In genomic region chr17:16989230-16989952, GRCh38 we compare ENCODE assay signal across 1 cellular context.
TF ChIP-seq lines count a peak whose summit lies in the region.

No MANE protein-coding gene starts in this region.

TF ChIP-seq in GM12878, 131 proteins besides CTCF, POLR2A, EP300 and RAD21 (continued from another document and continues in another):
- TF ChIP-seq ETV6 (conservative IDR thresholded peaks at IDR 0.05 in 1 of 2, IDR thresholded peaks at IDR 0.05 in 1 of 2; ENCODE audit: borderline replicate concordance in 1 of 2, low read depth in 1 of 2), result peak in 1 of 2 experiments; percentile 42; a peak in 2 of 4 replicates
- TF ChIP-seq ZNF622 (IDR thresholded peaks at IDR 0.05), result no peak
- no peak for TF ChIP-seq EZH2 (IDR thresholded peaks at IDR 0.05; ENCODE audit: borderline replicate concordance, control insufficient read depth, low read depth, low read length)
- TF ChIP-seq ZZZ3 (IDR thresholded peaks at IDR 0.05; ENCODE audit: control insufficient read depth, insufficient read length, low read depth), result no peak
- peak; percentile 86 for TF ChIP-seq RUNX3 (IDR thresholded peaks at IDR 0.05; ENCODE audit: low read length)
- TF ChIP-seq KLF5 (IDR thresholded peaks at IDR 0.05; ENCODE audit: partially characterized antibody), result no peak
- no peak for TF ChIP-seq LARP7 (IDR thresholded peaks at IDR 0.05)
- no peak for TF ChIP-seq BCL11A (IDR thresholded peaks at IDR 0.05; ENCODE audit: low read depth, low read length)
- TF ChIP-seq FOXM1 (IDR thresholded peaks at IDR 0.05; ENCODE audit: low read depth, low read length), result peak; percentile 22; the same call in 1 of the 2 replicates
- TF ChIP-seq, protein P1, sequence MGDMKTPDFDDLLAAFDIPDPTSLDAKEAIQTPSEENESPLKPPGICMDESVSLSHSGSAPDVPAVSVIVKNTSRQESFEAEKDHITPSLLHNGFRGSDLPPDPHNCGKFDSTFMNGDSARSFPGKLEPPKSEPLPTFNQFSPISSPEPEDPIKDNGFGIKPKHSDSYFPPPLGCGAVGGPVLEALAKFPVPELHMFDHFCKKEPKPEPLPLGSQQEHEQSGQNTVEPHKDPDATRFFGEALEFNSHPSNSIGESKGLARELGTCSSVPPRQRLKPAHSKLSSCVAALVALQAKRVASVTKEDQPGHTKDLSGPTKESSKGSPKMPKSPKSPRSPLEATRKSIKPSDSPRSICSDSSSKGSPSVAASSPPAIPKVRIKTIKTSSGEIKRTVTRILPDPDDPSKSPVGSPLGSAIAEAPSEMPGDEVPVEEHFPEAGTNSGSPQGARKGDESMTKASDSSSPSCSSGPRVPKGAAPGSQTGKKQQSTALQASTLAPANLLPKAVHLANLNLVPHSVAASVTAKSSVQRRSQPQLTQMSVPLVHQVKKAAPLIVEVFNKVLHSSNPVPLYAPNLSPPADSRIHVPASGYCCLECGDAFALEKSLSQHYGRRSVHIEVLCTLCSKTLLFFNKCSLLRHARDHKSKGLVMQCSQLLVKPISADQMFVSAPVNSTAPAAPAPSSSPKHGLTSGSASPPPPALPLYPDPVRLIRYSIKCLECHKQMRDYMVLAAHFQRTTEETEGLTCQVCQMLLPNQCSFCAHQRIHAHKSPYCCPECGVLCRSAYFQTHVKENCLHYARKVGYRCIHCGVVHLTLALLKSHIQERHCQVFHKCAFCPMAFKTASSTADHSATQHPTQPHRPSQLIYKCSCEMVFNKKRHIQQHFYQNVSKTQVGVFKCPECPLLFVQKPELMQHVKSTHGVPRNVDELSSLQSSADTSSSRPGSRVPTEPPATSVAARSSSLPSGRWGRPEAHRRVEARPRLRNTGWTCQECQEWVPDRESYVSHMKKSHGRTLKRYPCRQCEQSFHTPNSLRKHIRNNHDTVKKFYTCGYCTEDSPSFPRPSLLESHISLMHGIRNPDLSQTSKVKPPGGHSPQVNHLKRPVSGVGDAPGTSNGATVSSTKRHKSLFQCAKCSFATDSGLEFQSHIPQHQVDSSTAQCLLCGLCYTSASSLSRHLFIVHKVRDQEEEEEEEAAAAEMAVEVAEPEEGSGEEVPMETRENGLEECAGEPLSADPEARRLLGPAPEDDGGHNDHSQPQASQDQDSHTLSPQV (IDR thresholded peaks at IDR 0.05), result peak; percentile 23; the same call in 1 of the 2 replicates
- no peak for TF ChIP-seq MEF2B (IDR thresholded peaks at IDR 0.05; ENCODE audit: partially characterized antibody, poor library complexity, severe bottlenecking)
- TF ChIP-seq PAX5 (IDR thresholded peaks at IDR 0.05; ENCODE audit: borderline replicate concordance, low read depth, low read length), result 0 out of 2 replicates have a peak, but pooled peaks have one; percentile 7
- no peak for TF ChIP-seq HSF1 (IDR thresholded peaks at IDR 0.05; ENCODE audit: low read depth, low read length)
- no peak for TF ChIP-seq TAF1 (IDR thresholded peaks at IDR 0.05; ENCODE audit: borderline replicate concordance, low read depth, low read length)
- no peak for TF ChIP-seq IRF3 (IDR thresholded peaks at IDR 0.05)
- TF ChIP-seq, protein P2, sequence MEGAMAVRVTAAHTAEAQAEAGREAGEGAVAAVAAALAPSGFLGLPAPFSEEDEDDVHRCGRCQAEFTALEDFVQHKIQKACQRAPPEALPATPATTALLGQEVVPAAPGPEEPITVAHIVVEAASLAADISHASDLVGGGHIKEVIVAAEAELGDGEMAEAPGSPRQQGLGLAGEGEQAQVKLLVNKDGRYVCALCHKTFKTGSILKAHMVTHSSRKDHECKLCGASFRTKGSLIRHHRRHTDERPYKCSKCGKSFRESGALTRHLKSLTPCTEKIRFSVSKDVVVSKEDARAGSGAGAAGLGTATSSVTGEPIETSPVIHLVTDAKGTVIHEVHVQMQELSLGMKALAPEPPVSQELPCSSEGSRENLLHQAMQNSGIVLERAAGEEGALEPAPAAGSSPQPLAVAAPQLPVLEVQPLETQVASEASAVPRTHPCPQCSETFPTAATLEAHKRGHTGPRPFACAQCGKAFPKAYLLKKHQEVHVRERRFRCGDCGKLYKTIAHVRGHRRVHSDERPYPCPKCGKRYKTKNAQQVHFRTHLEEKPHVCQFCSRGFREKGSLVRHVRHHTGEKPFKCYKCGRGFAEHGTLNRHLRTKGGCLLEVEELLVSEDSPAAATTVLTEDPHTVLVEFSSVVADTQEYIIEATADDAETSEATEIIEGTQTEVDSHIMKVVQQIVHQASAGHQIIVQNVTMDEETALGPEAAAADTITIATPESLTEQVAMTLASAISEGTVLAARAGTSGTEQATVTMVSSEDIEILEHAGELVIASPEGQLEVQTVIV (IDR thresholded peaks at IDR 0.05; ENCODE audit: borderline replicate concordance, partially characterized antibody), result no peak
- TF ChIP-seq FOXK2 (IDR thresholded peaks at IDR 0.05), result no peak
- TF ChIP-seq CHD1 (IDR thresholded peaks at IDR 0.05; ENCODE audit: low read depth, low read length), result no peak
- no peak for TF ChIP-seq CEBPB (IDR thresholded peaks at IDR 0.05; ENCODE audit: borderline replicate concordance in 1 of 2, low read depth in 2 of 2, low read length in 2 of 2)
- no peak for TF ChIP-seq ASH2L (IDR thresholded peaks at IDR 0.05; ENCODE audit: borderline replicate concordance, low read depth)
- TF ChIP-seq, protein P3, sequence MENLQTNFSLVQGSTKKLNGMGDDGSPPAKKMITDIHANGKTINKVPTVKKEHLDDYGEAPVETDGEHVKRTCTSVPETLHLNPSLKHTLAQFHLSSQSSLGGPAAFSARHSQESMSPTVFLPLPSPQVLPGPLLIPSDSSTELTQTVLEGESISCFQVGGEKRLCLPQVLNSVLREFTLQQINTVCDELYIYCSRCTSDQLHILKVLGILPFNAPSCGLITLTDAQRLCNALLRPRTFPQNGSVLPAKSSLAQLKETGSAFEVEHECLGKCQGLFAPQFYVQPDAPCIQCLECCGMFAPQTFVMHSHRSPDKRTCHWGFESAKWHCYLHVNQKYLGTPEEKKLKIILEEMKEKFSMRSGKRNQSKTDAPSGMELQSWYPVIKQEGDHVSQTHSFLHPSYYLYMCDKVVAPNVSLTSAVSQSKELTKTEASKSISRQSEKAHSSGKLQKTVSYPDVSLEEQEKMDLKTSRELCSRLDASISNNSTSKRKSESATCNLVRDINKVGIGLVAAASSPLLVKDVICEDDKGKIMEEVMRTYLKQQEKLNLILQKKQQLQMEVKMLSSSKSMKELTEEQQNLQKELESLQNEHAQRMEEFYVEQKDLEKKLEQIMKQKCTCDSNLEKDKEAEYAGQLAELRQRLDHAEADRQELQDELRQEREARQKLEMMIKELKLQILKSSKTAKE (IDR thresholded peaks at IDR 0.05; ENCODE audit: low read depth, poor library complexity, severe bottlenecking), result peak; percentile 76
- TF ChIP-seq CBX3 (IDR thresholded peaks at IDR 0.05; ENCODE audit: borderline replicate concordance, low read depth), result no peak
- no peak for TF ChIP-seq BCLAF1 (IDR thresholded peaks at IDR 0.05)
- TF ChIP-seq ELK1 (IDR thresholded peaks at IDR 0.05; ENCODE audit: low read depth, low read length), result no peak
- TF ChIP-seq ZNF384 (IDR thresholded peaks at IDR 0.05; ENCODE audit: borderline replicate concordance, low read depth, low read length), result no peak
- TF ChIP-seq, protein P4, sequence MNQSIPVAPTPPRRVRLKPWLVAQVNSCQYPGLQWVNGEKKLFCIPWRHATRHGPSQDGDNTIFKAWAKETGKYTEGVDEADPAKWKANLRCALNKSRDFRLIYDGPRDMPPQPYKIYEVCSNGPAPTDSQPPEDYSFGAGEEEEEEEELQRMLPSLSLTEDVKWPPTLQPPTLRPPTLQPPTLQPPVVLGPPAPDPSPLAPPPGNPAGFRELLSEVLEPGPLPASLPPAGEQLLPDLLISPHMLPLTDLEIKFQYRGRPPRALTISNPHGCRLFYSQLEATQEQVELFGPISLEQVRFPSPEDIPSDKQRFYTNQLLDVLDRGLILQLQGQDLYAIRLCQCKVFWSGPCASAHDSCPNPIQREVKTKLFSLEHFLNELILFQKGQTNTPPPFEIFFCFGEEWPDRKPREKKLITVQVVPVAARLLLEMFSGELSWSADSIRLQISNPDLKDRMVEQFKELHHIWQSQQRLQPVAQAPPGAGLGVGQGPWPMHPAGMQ (IDR thresholded peaks at IDR 0.05; ENCODE audit: borderline replicate concordance), result no peak
- peak; percentile 14; the same call in 1 of the 2 replicates for TF ChIP-seq ZNF24 (IDR thresholded peaks at IDR 0.05)
- TF ChIP-seq, protein P5, sequence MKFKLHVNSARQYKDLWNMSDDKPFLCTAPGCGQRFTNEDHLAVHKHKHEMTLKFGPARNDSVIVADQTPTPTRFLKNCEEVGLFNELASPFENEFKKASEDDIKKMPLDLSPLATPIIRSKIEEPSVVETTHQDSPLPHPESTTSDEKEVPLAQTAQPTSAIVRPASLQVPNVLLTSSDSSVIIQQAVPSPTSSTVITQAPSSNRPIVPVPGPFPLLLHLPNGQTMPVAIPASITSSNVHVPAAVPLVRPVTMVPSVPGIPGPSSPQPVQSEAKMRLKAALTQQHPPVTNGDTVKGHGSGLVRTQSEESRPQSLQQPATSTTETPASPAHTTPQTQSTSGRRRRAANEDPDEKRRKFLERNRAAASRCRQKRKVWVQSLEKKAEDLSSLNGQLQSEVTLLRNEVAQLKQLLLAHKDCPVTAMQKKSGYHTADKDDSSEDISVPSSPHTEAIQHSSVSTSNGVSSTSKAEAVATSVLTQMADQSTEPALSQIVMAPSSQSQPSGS (IDR thresholded peaks at IDR 0.05; ENCODE audit: low read length), result peak; percentile 72; the same call in 1 of the 2 replicates
- no peak for TF ChIP-seq SP1 (IDR thresholded peaks at IDR 0.05; ENCODE audit: low read depth, low read length)
- TF ChIP-seq POLR2AphosphoS2 (IDR thresholded peaks at IDR 0.05; ENCODE audit: low read depth, low read length), result no peak
- 0 out of 2 replicates have a peak, but pooled peaks have one; percentile 59 for TF ChIP-seq PML (IDR thresholded peaks at IDR 0.05; ENCODE audit: low read length)
- TF ChIP-seq EGR1 (IDR thresholded peaks at IDR 0.05; ENCODE audit: borderline replicate concordance in 1 of 2, low read depth in 2 of 2, low read length in 2 of 2), result 0 out of 3 replicates have a peak, but pooled peaks of 1 of the 2 experiments have one; percentile 9
- peak; percentile 43 for TF ChIP-seq NBN (IDR thresholded peaks at IDR 0.05)
- TF ChIP-seq, protein P6, sequence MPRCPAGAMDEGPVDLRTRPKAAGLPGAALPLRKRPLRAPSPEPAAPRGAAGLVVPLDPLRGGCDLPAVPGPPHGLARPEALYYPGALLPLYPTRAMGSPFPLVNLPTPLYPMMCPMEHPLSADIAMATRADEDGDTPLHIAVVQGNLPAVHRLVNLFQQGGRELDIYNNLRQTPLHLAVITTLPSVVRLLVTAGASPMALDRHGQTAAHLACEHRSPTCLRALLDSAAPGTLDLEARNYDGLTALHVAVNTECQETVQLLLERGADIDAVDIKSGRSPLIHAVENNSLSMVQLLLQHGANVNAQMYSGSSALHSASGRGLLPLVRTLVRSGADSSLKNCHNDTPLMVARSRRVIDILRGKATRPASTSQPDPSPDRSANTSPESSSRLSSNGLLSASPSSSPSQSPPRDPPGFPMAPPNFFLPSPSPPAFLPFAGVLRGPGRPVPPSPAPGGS (IDR thresholded peaks at IDR 0.05; ENCODE audit: borderline replicate concordance, insufficient read depth, low read depth, low read length, poor library complexity, severe bottlenecking), result no peak
- TF ChIP-seq EED (IDR thresholded peaks at IDR 0.05; ENCODE audit: low read depth), result peak; percentile 85
- TF ChIP-seq RFX5 (IDR thresholded peaks at IDR 0.05; ENCODE audit: low read depth, low read length), result no peak
- TF ChIP-seq CBX5 (IDR thresholded peaks at IDR 0.05; ENCODE audit: low read depth), result no peak
- no peak for TF ChIP-seq ZSCAN29 (IDR thresholded peaks at IDR 0.05)
- TF ChIP-seq MXI1 (IDR thresholded peaks at IDR 0.05; ENCODE audit: low read depth, low read length), result peak; percentile 43; the same call in 1 of the 2 replicates
- TF ChIP-seq STAT1 (conservative IDR thresholded peaks at IDR 0.05), result no peak
- TF ChIP-seq SRF (IDR thresholded peaks at IDR 0.05; ENCODE audit: low read depth in 2 of 2, low read length in 2 of 2), result no peak
